ENCODE assay signal across 8 cellular contexts in genomic region chr16:1782408-1783247, GRCh38. TPM values are rescaled to one million over a fixed set of nuclear protein-coding genes. Genes with fewer than 3 reads are reported as not detected.
DNase-seq lines count a peak whose midpoint lies in the region; ATAC-seq and TF ChIP-seq lines count a peak whose summit lies in the region.

NUBP2 (plus strand) TSS chr16:1782960; CDS start chr16:1783021, 61 bp downstream.
SPSB3 (minus strand) TSS chr16:1782571; CDS start chr16:1781483, 1,088 bp downstream.

- no peaks in the 10 kb centered on the region for H3K27me3 ChIP-seq in prostate gland (replicated peaks; ENCODE audit: insufficient read depth)

- H3K4me1 ChIP-seq in prostate gland (replicated peaks) (peaks cover 14% of the 10 kb centered on the region), urinary bladder (ENCODE audit: insufficient read depth) (no peaks in the 10 kb centered on the region)

- H3K27ac ChIP-seq in prostate gland (peak within 1 kb of the TSS; percentile 72 to 83), urinary bladder (ENCODE audit: low read depth) (peak within 1 kb of the TSS; percentile 64)

- H3K9me3 ChIP-seq in prostate gland: no peaks in the 10 kb centered on the region

- H3K4me3 ChIP-seq in prostate gland (peak within 1 kb of the TSS; percentile 88 to 98), urinary bladder (ENCODE audit: low read depth, low read length) (peak within 1 kb of the TSS; percentile 91)

- peak in 1 of 4 experiments; percentile 10 for TF ChIP-seq CTCF in prostate gland (IDR thresholded peaks at IDR 0.05)

- DNase-seq in NCI-H187 treated with DMSO at 0.1 percent for 48 hours (lab: John Stamatoyannopoulos, UW): peak; percentile 100
- peak; percentile 95 to 100 (median 100) for DNase-seq in anterior cingulate cortex (lab: John Stamatoyannopoulos, UW)
- peak; percentile 100 for DNase-seq in left ventricle myocardium superior
- DNase-seq in prostate gland (ENCODE audit: low spot score): peak; percentile 100

- under 1% methylated on average over 76 of the region's 100 CpGs for WGBS in prostate gland
- WGBS in urinary bladder: under 1% methylated on average over 100 of the region's 100 CpGs

- intact Hi-C loops in T-helper 2 cell treated with Interferon-gamma antibody and Interleukin-4, amounts not matched to agents 100 ng/mL and 5 ng/mL, for 36 hours (cut with micrococcal nuclease): loop anchor here (1.0 to 5.0 kb wide), 4 partner anchors 9 to 362 kb away; partner anchors contain the start of genes CRAMP1, HAGH, IFT140 and MRPS34
- intact Hi-C loops in left ventricle myocardium superior (cut with micrococcal nuclease) (no loop called here), prostate gland (cut with DNase I) (no loop called here)

- H3K36me3 ChIP-seq in prostate gland (peaks cover 2 to 8% of the 10 kb centered on the region in 2 donors), urinary bladder (ENCODE audit: insufficient read depth) (peaks cover 2% of the 10 kb centered on the region)

- ATAC-seq in GM18499 (IDR thresholded peaks at IDR 0.05; ENCODE audit: insufficient read depth, unreplicated experiment): peak; percentile 75
- ATAC-seq in HG02943 (IDR thresholded peaks at IDR 0.05; ENCODE audit: low read depth, unreplicated experiment): peak; percentile 77
- ATAC-seq in left ventricle myocardium superior: peak; percentile 93

- TF ChIP-seq POLR2A in prostate gland (IDR thresholded peaks at IDR 0.05): peak; percentile 74

RNA-seq across cellular contexts. Expression of gene NUBP2, which starts in this region (rescaled TPM):
- total RNA-seq in T-helper 2 cell treated with Interferon-gamma antibody and Interleukin-4, amounts not matched to agents 100 ng/mL and 5 ng/mL, for 36 hours: 55.1 and 55.6 TPM in 2 replicates
- total RNA-seq in left ventricle myocardium superior (36.6 TPM), prostate gland (100 to 1,000 TPM in 1 of 2 donors, 10 to 100 TPM in 1; 98.4 to 233 TPM), urinary bladder (29.5 TPM)
- 82.0 TPM for polyA plus RNA-seq in urinary bladder

RNA-seq across cellular contexts. Expression of gene SPSB3, which starts in this region (rescaled TPM):
- 29.5 and 32.7 TPM in 2 replicates for total RNA-seq in T-helper 2 cell treated with Interferon-gamma antibody and Interleukin-4, amounts not matched to agents 100 ng/mL and 5 ng/mL, for 36 hours
- total RNA-seq in left ventricle myocardium superior: 40.8 TPM
- 100 to 1,000 TPM in 1 of 2 donors, 10 to 100 TPM in 1; 87.8 to 138 TPM for total RNA-seq in prostate gland
- 29.2 TPM for total RNA-seq in urinary bladder
- 81.7 TPM for polyA plus RNA-seq in urinary bladder

Comparison
In these comparisons a context has a peak if more than half of its experiments do, and no peak if none do; other contexts are left out.
1. Peak in every context shown above with its lines: DNase-seq, ATAC-seq, H3K4me3 ChIP-seq and H3K27ac ChIP-seq.